Comparison of ENCODE assay signal across 25 cellular contexts in genomic region chr21:43634618-43635017, GRCh38. TPM values are rescaled to one million over a fixed set of nuclear protein-coding genes. Genes with fewer than 3 reads are reported as not detected.
DNase-seq lines count a peak whose midpoint lies in the region; ATAC-seq, FAIRE-seq and TF ChIP-seq lines count a peak whose summit lies in the region.
"Had no signal": no experiment of that assay in that cellular context is flagged by ENCODE, and none has a peak within 500 bp of the region (broad histone marks: within the 10 kb centered on the region; RNA-seq: fewer than 3 reads in every experiment).

No MANE protein-coding gene starts in this region.

- POLR2A ChIA-PET in HepG2 (lab: Yijun Ruan, JAX), result no interaction called here

- no peaks in the 10 kb centered on the region for H3K79me2 ChIP-seq in HepG2 (ENCODE audit: insufficient read depth, low read length)

- H3K4me1 ChIP-seq in HepG2 (ENCODE audit: insufficient read depth, low read length) (peaks cover 14% of the 10 kb centered on the region), colonic mucosa (no peaks in the 10 kb centered on the region)
- H3K4me1 ChIP-seq: ascending aorta, right atrium auricular region, spleen, transverse colon had no signal

- CTCF ChIA-PET in HepG2 (lab: Yijun Ruan, JAX; ENCODE audit: low intra/inter-chr PET ratio, low total read pairs), result no interaction called here

- no peak overlapping the region for H3K4me3 ChIP-seq in SK-N-MC
- H3K4me3 ChIP-seq in foreskin fibroblast (ENCODE audit: low read depth in 1 of 2, low read length in 2 of 2), result no peak overlapping the region
- H3K4me3 ChIP-seq in HepG2 (replicated peaks in 1 of 3; ENCODE audit: insufficient read depth in 1 of 3, low read depth in 2 of 3, low read length in 3 of 3), result no peak overlapping the region
- H3K4me3 ChIP-seq in colonic mucosa, result no peak overlapping the region
- H3K4me3 ChIP-seq: ascending aorta, ovary, right atrium auricular region, spleen, transverse colon had no signal

- 90% methylated on average over 4 of the region's 5 CpGs for WGBS in HepG2 (ENCODE audit: low lambda C conversion rate)

- no peak for TF ChIP-seq CTCF in foreskin fibroblast (IDR thresholded peaks at IDR 0.05; ENCODE audit: low read depth, low read length)
- no peak for TF ChIP-seq CTCF in HepG2 (CRISPR knock-in tag; IDR thresholded peaks at IDR 0.05)
- TF ChIP-seq CTCF in colonic mucosa (IDR thresholded peaks at IDR 0.05), result no peak

- FAIRE-seq in HepG2 (lab: Jason Lieb, UNC), result no peak
- FAIRE-seq: endometrium, keratinocyte had no signal

- ATAC-seq in HepG2, result no peak
- ATAC-seq: HCT116 had no signal

- no peak overlapping the region for H3K4me2 ChIP-seq in HepG2 (ENCODE audit: low read depth, low read length)

- no peaks in the 10 kb centered on the region for H3K9me3 ChIP-seq in SK-N-MC (ENCODE audit: low read depth, low read length)
- H3K9me3 ChIP-seq in HepG2 (ENCODE audit: low read length), result no peaks in the 10 kb centered on the region
- no peaks in the 10 kb centered on the region for H3K9me3 ChIP-seq in colonic mucosa
- H3K9me3 ChIP-seq: ascending aorta, ovary, right atrium auricular region, spleen, transverse colon had no signal

- H3K27ac ChIP-seq in SK-N-MC (0 out of 2 replicates have a peak overlapping the region, but pooled peaks have one; percentile 17), HepG2 (ENCODE audit: extremely low read length, insufficient read depth, low read length) (no peak overlapping the region), colonic mucosa (no peak overlapping the region)
- H3K27ac ChIP-seq: ascending aorta, ovary, right atrium auricular region, spleen, transverse colon had no signal

- TF ChIP-seq EP300 in HepG2 (IDR thresholded peaks at IDR 0.05; ENCODE audit: low read depth in 2 of 2, low read length in 2 of 2) (no peak), HepG2 (CRISPR knock-in tag; IDR thresholded peaks at IDR 0.05; ENCODE audit: borderline replicate concordance) (no peak)

- H2AFZ ChIP-seq in HepG2 (ENCODE audit: low read length), result no peak overlapping the region

- in situ Hi-C loops in HepG2 (cut with HindIII; ENCODE audit: extremely low pct_ligation_motif_present, low pct_unique_long_range_greater_than_20kb), result no loop called here

- no peaks in the 10 kb centered on the region for H3K27me3 ChIP-seq in HepG2 (ENCODE audit: control insufficient read depth in 1 of 2, insufficient read depth in 2 of 2, low read length in 2 of 2)
- H3K27me3 ChIP-seq in colonic mucosa, result no peaks in the 10 kb centered on the region
- H3K27me3 ChIP-seq: ascending aorta, ovary, right atrium auricular region, spleen, transverse colon had no signal

- no peak for TF ChIP-seq RAD21 in HepG2 (CRISPR knock-in tag; IDR thresholded peaks at IDR 0.05)

- no TSS peak for BruUV-seq in HepG2 (replicated peaks; lab: Mats Ljungman, UMichigan)

- H3K36me3 ChIP-seq in SK-N-MC (ENCODE audit: insufficient read depth, low read length), result peaks cover 6% of the 10 kb centered on the region
- H3K36me3 ChIP-seq in HepG2 (replicated peaks in 1 of 2; ENCODE audit: control insufficient read depth in 1 of 2, insufficient read depth in 2 of 2, low read length in 2 of 2), result no peaks in the 10 kb centered on the region
- H3K36me3 ChIP-seq in colonic mucosa, result no peaks in the 10 kb centered on the region
- H3K36me3 ChIP-seq: ascending aorta, ovary, right atrium auricular region, spleen, transverse colon had no signal

- H4K20me1 ChIP-seq in HepG2 (ENCODE audit: insufficient read depth, low read length), result no peaks in the 10 kb centered on the region

- no peak overlapping the region for H3K9ac ChIP-seq in SK-N-MC (ENCODE audit: insufficient read length)
- H3K9ac ChIP-seq in HepG2 (ENCODE audit: insufficient read depth, low read depth, low read length), result no peak overlapping the region
- no peak overlapping the region for H3K9ac ChIP-seq in colonic mucosa (ENCODE audit: low read depth in 2 of 2, low read length in 2 of 2)

- DNase-seq in GM04503 (ENCODE audit: low read depth), result peak; percentile 55
- DNase-seq in SK-N-MC (ENCODE audit: low read depth, low spot score), result no peak
- peak; percentile 6 to 13 for DNase-seq in foreskin fibroblast
- no peak for DNase-seq in HepG2 (ENCODE audit: low spot score)
- DNase-seq in dedifferentiated amniotic fluid mesenchymal stem cell (ENCODE audit: extremely low spot score), result no peak
- no peak for DNase-seq in colonic mucosa
- no peak for DNase-seq in NCI-H510A treated with DMSO at 0.1 percent for 48 hours (lab: John Stamatoyannopoulos, UW)
- DNase-seq: activated CD4-positive, alpha-beta T cell treated with anti-CD3 and anti-CD28 coated beads for 48 hours; activated CD8-positive, alpha-beta memory T cell treated with anti-CD3 and anti-CD28 coated beads for 24 hours; activated effector memory CD4-positive, alpha-beta T cell treated with anti-CD3 and anti-CD28 coated beads, Interleukin-2, amount 50 U/mL, for 16 hours; activated naive CD8-positive, alpha-beta T cell treated with anti-CD3 and anti-CD28 coated beads for 36 hours; activated T-cell treated with anti-CD3 and anti-CD28 coated beads, Interleukin-2, amount 50 U/mL, for 1 hour; CD4-positive, CD25-positive, alpha-beta regulatory T cell; central memory CD4-positive, alpha-beta T cell; Kasumi-1; ovary; Right ventricle myocardium superior; spleen; stimulated activated CD4-positive, alpha-beta T cell treated with anti-CD3 and anti-CD28 coated beads, Interleukin-2, amount 100 ng/mL, for 48 hours; transverse colon had no signal

- intact Hi-C loops in HepG2 (cut with micrococcal nuclease; ENCODE audit: unreplicated experiment), result no loop called here
- intact Hi-C loops in colonic mucosa (cut with DNase I), result no loop called here

- no peak for TF ChIP-seq POLR2A in HepG2 (IDR thresholded peaks at IDR 0.05; ENCODE audit: insufficient read depth in 1 of 2, low read depth in 2 of 2, low read length in 2 of 2)

TF ChIP-seq in HepG2, 621 proteins besides CTCF, POLR2A, EP300 and RAD21 (continues in another document):
- TF ChIP-seq SMAD3 (CRISPR knock-in tag; IDR thresholded peaks at IDR 0.05), result no peak

RNA-seq across cellular contexts. Expression of gene HSF2BP, which starts 24.7 kb away (rescaled TPM):
- total RNA-seq in HepG2 (2016; rRNA removed; fragmentation: Illumina TruSeq; extraction: Trizol) (1.6 and 2.2 TPM in 2 replicates), colonic mucosa (under 1 TPM in 1 of 2 donors, not detected in 1; 0.45 TPM)
- total RNA-seq in HepG2 (2016; cell fraction: cytosol; rRNA removed; fragmentation: Illumina TruSeq; extraction: Trizol; ENCODE audit: low read depth), result 2.9 and 3.0 TPM in 2 replicates
- total RNA-seq in HepG2 (2016; cell fraction: insoluble cytoplasmic fraction; rRNA removed; fragmentation: Illumina TruSeq; extraction: Trizol), result 1.8 and 2.1 TPM in 2 replicates
- total RNA-seq in HepG2 (2016; cell fraction: membrane; rRNA removed; fragmentation: Illumina TruSeq; extraction: Trizol), result 1.7 and 2.1 TPM in 2 replicates
- total RNA-seq in HepG2 (2016; cell fraction: nucleus; rRNA removed; fragmentation: Illumina TruSeq; extraction: Trizol), result 1.6 and 2.4 TPM in 2 replicates
- 0.63 and 0.67 TPM in 2 replicates for polyA plus RNA-seq in HepG2 (2011; rRNA removed)
- 0.68 and 0.87 TPM in 2 replicates for polyA plus RNA-seq in HepG2 (2011; cell fraction: cytosol; rRNA removed)
- polyA plus RNA-seq in HepG2 (2011; cell fraction: nucleus; rRNA removed), result 0.98 and 1.1 TPM in 2 replicates
- polyA plus RNA-seq in HepG2 (2012), result 0.92 and 0.95 TPM in 2 replicates
- 0.49 and 0.50 TPM in 2 replicates for polyA plus RNA-seq in HepG2 (2016; cell fraction: cytosol; fragmentation: Illumina TruSeq; extraction: Trizol; ENCODE audit: low read depth)
- polyA plus RNA-seq in HepG2 (2016; cell fraction: insoluble cytoplasmic fraction; fragmentation: Illumina TruSeq; extraction: Trizol; ENCODE audit: low read depth), result 1.4 and 1.6 TPM in 2 replicates
- 0.49 and 0.94 TPM in 2 replicates for polyA plus RNA-seq in HepG2 (2016; cell fraction: membrane; fragmentation: Illumina TruSeq; extraction: Trizol; ENCODE audit: low read depth)
- polyA plus RNA-seq in HepG2 (2016; cell fraction: nucleus; fragmentation: Illumina TruSeq; extraction: Trizol; ENCODE audit: insufficient read depth, low read depth), result 0.75 and 1.5 TPM in 2 replicates
- polyA minus RNA-seq in HepG2 (2011; rRNA and poly(A)+ RNA removed; ENCODE audit: low replicate concordance), result 0.48 and 3.0 TPM in 2 replicates
- polyA minus RNA-seq in HepG2 (2011; cell fraction: cytosol; rRNA and poly(A)+ RNA removed), result 0.69 TPM in 1 of 2 replicates, not detected in the other
- 3.1 and 4.4 TPM in 2 replicates for polyA minus RNA-seq in HepG2 (2011; cell fraction: nucleus; rRNA and poly(A)+ RNA removed)
- total RNA-seq: Right ventricle myocardium superior had no signal

RNA-seq across cellular contexts. Expression of gene RRP1B, which starts 24.7 kb away (rescaled TPM):
- 46.2 and 58.2 TPM in 2 replicates for total RNA-seq in HepG2 (2016; rRNA removed; fragmentation: Illumina TruSeq; extraction: Trizol)
- total RNA-seq in HepG2 (2016; cell fraction: cytosol; rRNA removed; fragmentation: Illumina TruSeq; extraction: Trizol; ENCODE audit: low read depth), result 4.4 and 4.5 TPM in 2 replicates
- total RNA-seq in HepG2 (2016; cell fraction: insoluble cytoplasmic fraction; rRNA removed; fragmentation: Illumina TruSeq; extraction: Trizol), result 45.9 and 49.4 TPM in 2 replicates
- total RNA-seq in HepG2 (2016; cell fraction: membrane; rRNA removed; fragmentation: Illumina TruSeq; extraction: Trizol), result 16.5 and 16.9 TPM in 2 replicates
- 28.8 and 31.8 TPM in 2 replicates for total RNA-seq in HepG2 (2016; cell fraction: nucleus; rRNA removed; fragmentation: Illumina TruSeq; extraction: Trizol)
- 16.3 TPM in 2 replicates for polyA plus RNA-seq in HepG2 (2011; rRNA removed)
- 10.6 and 12.2 TPM in 2 replicates for polyA plus RNA-seq in HepG2 (2011; cell fraction: cytosol; rRNA removed)
- polyA plus RNA-seq in HepG2 (2011; cell fraction: nucleus; rRNA removed), result 17.2 and 19.0 TPM in 2 replicates
- 19.7 and 22.4 TPM in 2 replicates for polyA plus RNA-seq in HepG2 (2012)
- 1.9 and 2.3 TPM in 2 replicates for polyA plus RNA-seq in HepG2 (2016; cell fraction: cytosol; fragmentation: Illumina TruSeq; extraction: Trizol; ENCODE audit: low read depth)
- polyA plus RNA-seq in HepG2 (2016; cell fraction: insoluble cytoplasmic fraction; fragmentation: Illumina TruSeq; extraction: Trizol; ENCODE audit: low read depth), result 45.7 and 50.1 TPM in 2 replicates
- 7.9 and 8.4 TPM in 2 replicates for polyA plus RNA-seq in HepG2 (2016; cell fraction: membrane; fragmentation: Illumina TruSeq; extraction: Trizol; ENCODE audit: low read depth)
- polyA plus RNA-seq in HepG2 (2016; cell fraction: nucleus; fragmentation: Illumina TruSeq; extraction: Trizol; ENCODE audit: insufficient read depth, low read depth), result 52.6 and 53.3 TPM in 2 replicates
- 26.5 and 39.4 TPM in 2 replicates for polyA minus RNA-seq in HepG2 (2011; rRNA and poly(A)+ RNA removed; ENCODE audit: low replicate concordance)
- 23.0 and 23.7 TPM in 2 replicates for polyA minus RNA-seq in HepG2 (2011; cell fraction: cytosol; rRNA and poly(A)+ RNA removed)
- 12.1 and 17.0 TPM in 2 replicates for polyA minus RNA-seq in HepG2 (2011; cell fraction: nucleus; rRNA and poly(A)+ RNA removed)
- 10 to 100 TPM; 11.0 to 22.1 TPM for total RNA-seq in colonic mucosa

Comparison
In these comparisons a context has a peak if more than half of its experiments do, and no peak if none do; other contexts are left out.
1. DNase-seq: peak in GM04503 (single experiment) and foreskin fibroblast (2 of 2); none in SK-N-MC (single experiment), HepG2 (single experiment), dedifferentiated amniotic fluid mesenchymal stem cell (single experiment), colonic mucosa (single experiment) and NCI-H510A treated with DMSO at 0.1 percent for 48 hours (single experiment).